ENCODE assay signal across 9 cellular contexts in the genomic region with DNA sequence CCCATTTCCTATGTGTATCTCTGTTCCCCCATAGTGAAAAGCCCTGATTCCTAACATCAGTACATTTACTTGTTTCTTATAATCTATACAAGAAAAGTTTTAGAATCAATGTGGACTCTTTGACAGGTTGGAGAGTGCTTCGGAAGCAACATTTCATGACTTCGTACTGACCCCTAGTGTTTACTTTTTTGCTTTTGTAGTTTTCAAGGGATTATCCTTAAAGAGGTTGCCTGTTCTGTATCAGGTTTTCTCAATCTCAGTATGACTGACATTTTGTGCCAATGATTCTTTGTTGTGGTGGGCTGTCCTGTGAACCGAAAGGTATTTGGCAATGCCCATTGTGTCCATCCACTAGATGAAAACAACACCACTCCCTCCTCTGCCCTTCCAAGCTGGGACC. TPM values are rescaled to one million over a fixed set of nuclear protein-coding genes. Genes with fewer than 3 reads are reported as not detected.
DNase-seq lines count a peak whose midpoint lies in the region; ATAC-seq, FAIRE-seq and TF ChIP-seq lines count a peak whose summit lies in the region.
"Had no signal": no experiment of that assay in that cellular context is flagged by ENCODE, and none has a peak within 500 bp of the region (broad histone marks: within the 10 kb centered on the region; RNA-seq: fewer than 3 reads in every experiment).

No MANE protein-coding gene starts in this region.

- ATAC-seq in heart left ventricle (no peak), left cardiac atrium (no peak), HG03045 (IDR thresholded peaks at IDR 0.05; ENCODE audit: unreplicated experiment) (peak; percentile 49), GM21423 (IDR thresholded peaks at IDR 0.05; ENCODE audit: unreplicated experiment) (no peak)

- no peaks in the 10 kb centered on the region for H3K27me3 Mint-ChIP-seq in type B pancreatic cell

- H3K4me1 Mint-ChIP-seq in type B pancreatic cell (ENCODE audit: unreplicated experiment), result no peaks in the 10 kb centered on the region

- H3K4me3 ChIP-seq in heart left ventricle (no peak overlapping the region), fibroblast of pulmonary artery (replicated peaks; ENCODE audit: low read depth, low read length) (no peak overlapping the region)

- no peak for TF ChIP-seq POLR2A in heart left ventricle (IDR thresholded peaks at IDR 0.05)

- 9 to 22% (median 17%) methylated on average over 3 of the region's 3 CpGs for WGBS in heart left ventricle, 4 donors

- no peak overlapping the region for H3K27ac ChIP-seq in heart left ventricle

- H3K9me3 ChIP-seq in heart left ventricle, result no peaks in the 10 kb centered on the region

- intact Hi-C loops in heart left ventricle (cut with DNase I) (loop anchor here in 2 of 10 donors (10.0 kb wide), 1 partner anchor 329 kb away; no protein-coding TSS in a partner anchor), left cardiac atrium (cut with DNase I) (loop anchor here in 1 of 2 donors (10.0 kb wide), 1 partner anchor 329 kb away; no protein-coding TSS in a partner anchor)

- peak in 7 of 12 donors; percentile 10 to 41 (median 35) for TF ChIP-seq CTCF in heart left ventricle (IDR thresholded peaks at IDR 0.05)
- TF ChIP-seq CTCF in fibroblast of pulmonary artery (IDR thresholded peaks at IDR 0.05; ENCODE audit: low read length, missing control alignments), result peak; percentile 48
- peak; percentile 66 for TF ChIP-seq CTCF in type B pancreatic cell (conservative IDR thresholded peaks at IDR 0.05)

- H3K4me3 Mint-ChIP-seq in type B pancreatic cell, result no peak overlapping the region

- H3K36me3 ChIP-seq in heart left ventricle, result no peaks in the 10 kb centered on the region

- no peak for FAIRE-seq in HTR-8/SVneo (lab: Jason Lieb, UNC)

- no peaks in the 10 kb centered on the region for H3K9me3 Mint-ChIP-seq in type B pancreatic cell
- H3K9me3 Mint-ChIP-seq: activated naive CD4-positive, alpha-beta T cell treated with anti-CD3 and anti-CD28 coated beads, Interleukin-2, amount 50 U/mL, for 72 hours had no signal

- H3K27ac Mint-ChIP-seq in type B pancreatic cell, result no peak overlapping the region
- H3K27ac Mint-ChIP-seq: activated naive CD4-positive, alpha-beta T cell treated with anti-CD3 and anti-CD28 coated beads, Interleukin-2, amount 50 U/mL, for 72 hours had no signal

- H3K36me3 Mint-ChIP-seq in type B pancreatic cell, result no peaks in the 10 kb centered on the region
- H3K36me3 Mint-ChIP-seq: activated naive CD4-positive, alpha-beta T cell treated with anti-CD3 and anti-CD28 coated beads, Interleukin-2, amount 50 U/mL, for 72 hours had no signal

- DNase-seq in heart left ventricle, result no peak
- DNase-seq in left cardiac atrium, result no peak
- DNase-seq in NOMO-1 treated with DMSO at 0.1 percent for 48 hours (lab: John Stamatoyannopoulos, UW; ENCODE audit: unreplicated experiment), result peak; percentile 60
- DNase-seq in fibroblast of pulmonary artery (ENCODE audit: low read depth), result peak; percentile 50
- DNase-seq in type B pancreatic cell (ENCODE audit: extremely low spot score, unreplicated experiment), result no peak
- DNase-seq in HTR-8/SVneo (ENCODE audit: insufficient read length, low spot score), result no peak

- H3K4me1 ChIP-seq in heart left ventricle, result no peaks in the 10 kb centered on the region

- peaks cover 0 to 21% (median 7%) of the 10 kb centered on the region in 9 donors for H3K27me3 ChIP-seq in heart left ventricle

RNA-seq across cellular contexts. Expression of a gene that starts 43.3 kb away (rescaled TPM):
- 1 to 10 TPM in 1 of 9 donors, under 1 TPM in 3, not detected in 5; 0.27 to 1.2 (median 0.58) TPM for total RNA-seq in heart left ventricle
- polyA plus RNA-seq in heart left ventricle, result under 1 TPM in 1 of 2 donors, not detected in 1; 0.10 TPM
- total RNA-seq in left cardiac atrium, result under 1 TPM in 1 of 2 donors, not detected in 1; 0.37 TPM
- total RNA-seq in type B pancreatic cell (ENCODE audit: low replicate concordance), result 45.2 and 121 TPM in 2 replicates
- total RNA-seq: activated naive CD4-positive, alpha-beta T cell treated with anti-CD3 and anti-CD28 coated beads, Interleukin-2, amount 50 U/mL, for 72 hours had no signal

Comparison
In these comparisons a context has a peak if more than half of its experiments do, and no peak if none do; other contexts are left out.
1. DNase-seq: peak in NOMO-1 treated with DMSO at 0.1 percent for 48 hours (single experiment) and fibroblast of pulmonary artery (single experiment); none in heart left ventricle (0 of 5), left cardiac atrium (single experiment), type B pancreatic cell (single experiment) and HTR-8/SVneo (single experiment).
2. RNA of a gene that starts 43.3 kb away (total RNA-seq): 45.2 to 121 TPM in type B pancreatic cell; 0.37 TPM in left cardiac atrium and 0.27 to 1.2 TPM in heart left ventricle; every median in the first group is over 10 times any median in the second.
3. Peak in every context shown above with its lines, with median percentiles within 50 percentile points of each other: CTCF ChIP-seq.